1 cellular context compared by ENCODE assay signal in the genomic region with DNA sequence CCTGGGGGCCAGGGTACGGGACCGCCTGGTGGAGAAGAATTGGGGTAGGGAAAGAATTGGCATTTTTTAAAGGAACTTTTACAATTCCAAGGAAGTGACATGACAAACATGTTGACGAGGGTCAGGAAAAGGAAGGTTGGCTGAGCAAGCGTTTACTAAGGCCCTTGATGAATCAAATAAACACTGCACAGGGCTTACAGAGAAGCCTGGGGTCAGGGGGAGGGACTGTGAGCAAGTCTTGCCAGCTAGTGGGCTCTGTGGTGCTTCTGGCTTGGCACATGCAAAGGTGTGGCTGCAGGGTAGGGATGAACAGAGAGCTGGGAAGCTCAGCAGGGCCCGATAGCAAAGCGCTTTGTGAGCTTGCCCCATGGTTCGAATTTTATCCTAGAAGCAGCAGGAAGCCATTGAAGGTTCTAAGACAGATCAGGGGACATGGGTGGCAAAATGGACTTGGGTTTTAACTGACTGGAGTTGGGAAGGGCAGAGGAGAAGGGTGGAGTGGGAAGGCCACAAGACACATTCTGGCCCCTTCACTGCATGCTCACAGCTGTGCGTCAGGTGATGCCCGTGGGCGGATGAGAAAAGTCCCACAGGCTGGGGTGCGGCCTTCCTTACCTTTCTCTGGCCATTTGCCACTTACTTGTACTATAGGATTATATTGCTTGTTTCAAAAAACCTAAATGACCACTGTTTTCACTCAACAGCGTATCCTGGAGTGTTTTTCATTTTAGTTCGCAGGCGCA.
TF ChIP-seq lines count a peak whose summit lies in the region.

No MANE protein-coding gene starts in this region.

TF ChIP-seq in IMR-90, 13 proteins besides CTCF, POLR2A, EP300 and RAD21:
- TF ChIP-seq MXI1 (IDR thresholded peaks at IDR 0.05; ENCODE audit: borderline replicate concordance, low read depth, low read length), result no peak
- no peak for TF ChIP-seq NFE2L2 (IDR thresholded peaks at IDR 0.05; ENCODE audit: low read depth, low read length)
- TF ChIP-seq, protein P1, sequence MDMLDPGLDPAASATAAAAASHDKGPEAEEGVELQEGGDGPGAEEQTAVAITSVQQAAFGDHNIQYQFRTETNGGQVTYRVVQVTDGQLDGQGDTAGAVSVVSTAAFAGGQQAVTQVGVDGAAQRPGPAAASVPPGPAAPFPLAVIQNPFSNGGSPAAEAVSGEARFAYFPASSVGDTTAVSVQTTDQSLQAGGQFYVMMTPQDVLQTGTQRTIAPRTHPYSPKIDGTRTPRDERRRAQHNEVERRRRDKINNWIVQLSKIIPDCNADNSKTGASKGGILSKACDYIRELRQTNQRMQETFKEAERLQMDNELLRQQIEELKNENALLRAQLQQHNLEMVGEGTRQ (IDR thresholded peaks at IDR 0.05; ENCODE audit: low read depth, low read length), result no peak
- TF ChIP-seq, protein P2, sequence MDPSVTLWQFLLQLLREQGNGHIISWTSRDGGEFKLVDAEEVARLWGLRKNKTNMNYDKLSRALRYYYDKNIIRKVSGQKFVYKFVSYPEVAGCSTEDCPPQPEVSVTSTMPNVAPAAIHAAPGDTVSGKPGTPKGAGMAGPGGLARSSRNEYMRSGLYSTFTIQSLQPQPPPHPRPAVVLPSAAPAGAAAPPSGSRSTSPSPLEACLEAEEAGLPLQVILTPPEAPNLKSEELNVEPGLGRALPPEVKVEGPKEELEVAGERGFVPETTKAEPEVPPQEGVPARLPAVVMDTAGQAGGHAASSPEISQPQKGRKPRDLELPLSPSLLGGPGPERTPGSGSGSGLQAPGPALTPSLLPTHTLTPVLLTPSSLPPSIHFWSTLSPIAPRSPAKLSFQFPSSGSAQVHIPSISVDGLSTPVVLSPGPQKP (IDR thresholded peaks at IDR 0.05; ENCODE audit: borderline replicate concordance, low read depth, low read length), result no peak
- TF ChIP-seq BHLHE40 (IDR thresholded peaks at IDR 0.05; ENCODE audit: low read depth, low read length), result no peak
- TF ChIP-seq MAZ (IDR thresholded peaks at IDR 0.05; ENCODE audit: borderline replicate concordance, low read depth, low read length), result no peak
- no peak for TF ChIP-seq RFX5 (IDR thresholded peaks at IDR 0.05; ENCODE audit: low read depth, low read length)
- TF ChIP-seq FOS (IDR thresholded peaks at IDR 0.05; ENCODE audit: low read depth, low read length), result no peak
TF ChIP-seq in IMR-90: peak in this region for 0.
